In the genomic region with DNA sequence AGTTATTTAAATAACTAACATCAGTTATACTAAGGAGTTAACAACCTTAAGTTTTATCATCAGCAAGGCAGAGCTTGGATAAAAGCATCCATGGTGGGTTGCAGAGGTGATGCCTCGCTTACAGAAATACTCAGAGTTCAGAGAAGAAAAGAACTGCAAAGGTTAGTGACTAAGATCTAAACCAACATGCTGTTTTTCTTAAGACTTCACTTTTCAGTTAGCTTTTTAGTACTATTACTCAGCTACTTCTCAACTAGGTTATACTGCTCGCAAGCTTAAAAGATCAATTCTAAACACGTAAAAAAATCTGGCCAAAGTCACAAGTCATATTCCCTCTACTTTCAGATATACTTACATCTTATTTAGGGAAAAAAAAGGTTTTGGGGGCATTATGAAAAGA, we compare ENCODE assay signal across 9 cellular contexts. TPM values are rescaled to one million over a fixed set of nuclear protein-coding genes. Genes with fewer than 3 reads are reported as not detected.
DNase-seq lines count a peak whose midpoint lies in the region; ATAC-seq, FAIRE-seq and TF ChIP-seq lines count a peak whose summit lies in the region.
"Had no signal": no experiment of that assay in that cellular context is flagged by ENCODE, and none has a peak within 500 bp of the region (broad histone marks: within the 10 kb centered on the region; RNA-seq: fewer than 3 reads in every experiment).

No MANE protein-coding gene starts in this region.

- H3K4me1 Mint-ChIP-seq in HFFc6 (ENCODE audit: low read depth): peaks cover 76% of the 10 kb centered on the region
- peaks cover 49% of the 10 kb centered on the region for H3K4me1 Mint-ChIP-seq in nephron

- no peaks in the 10 kb centered on the region for H3K9me3 ChIP-seq in BLaER1 treated with 17β-estradiol and CSF1 and Interleukin-3, amounts not matched to agents 10 nM and 100 nM (replicated peaks in 1 of 11)
- H3K9me3 ChIP-seq in K562 (replicated peaks; ENCODE audit: control insufficient read depth, insufficient read depth, low read depth, low read length): no peaks in the 10 kb centered on the region

- DNase-seq in HFFc6 (no peak), K562 (ENCODE audit: extremely low read depth in 1 of 4, low spot score in 3 of 4) (no peak), AG08395 (ENCODE audit: low spot score) (no peak), germinal center (ENCODE audit: low spot score) (no peak)
- DNase-seq in stimulated activated CD4-positive, alpha-beta T cell treated with anti-CD3 and anti-CD28 coated beads, Interleukin-2, amount 100 ng/mL, for 48 hours: no peak
- DNase-seq: NCI-H2081 had no signal

- H3K36me3 ChIP-seq in BLaER1 treated with 17β-estradiol and CSF1 and Interleukin-3, amounts not matched to agents 10 nM and 100 nM: peaks cover 14 to 54% (median 44%) of the 10 kb centered on the region in 11 experiments
- peaks cover 56% of the 10 kb centered on the region for H3K36me3 ChIP-seq in K562 (ENCODE audit: control insufficient read depth, insufficient read depth, low read length)

- H3K27ac Mint-ChIP-seq in HFFc6: peak overlapping the region; percentile 22
- peak overlapping the region in 1 of 3 experiments; percentile 24 for H3K27ac Mint-ChIP-seq in nephron

- peak overlapping the region; percentile 17 to 93 (median 89); a peak in 21 of 22 replicates for H3K9ac ChIP-seq in BLaER1 treated with 17β-estradiol and CSF1 and Interleukin-3, amounts not matched to agents 10 nM and 100 nM
- H3K9ac ChIP-seq in K562 (ENCODE audit: insufficient read depth in 1 of 2, low read depth in 2 of 2, low read length in 2 of 2): no peak overlapping the region

- no TSS peak for BruUV-seq in K562 (replicated peaks; lab: Mats Ljungman, UMichigan)

- H2AFZ ChIP-seq in K562 (ENCODE audit: low read depth, low read length): no peak overlapping the region

- intact Hi-C loops in K562 (cut with micrococcal nuclease): loop anchor here (5.0 kb wide), 1 partner anchor 87 kb away; no protein-coding TSS in a partner anchor

- H3K9me3 Mint-ChIP-seq in HFFc6: no peaks in the 10 kb centered on the region
- no peaks in the 10 kb centered on the region for H3K9me3 Mint-ChIP-seq in nephron

- TF ChIP-seq RAD21 in K562 (CRISPR knock-in tag; conservative IDR thresholded peaks at IDR 0.05 in 1 of 2, IDR thresholded peaks at IDR 0.05 in 1 of 2): no peak

- ATAC-seq in K562: no peak
- no peak for ATAC-seq in HG02938 (IDR thresholded peaks at IDR 0.05; ENCODE audit: unreplicated experiment)

- H3K27ac ChIP-seq in BLaER1 treated with 17β-estradiol and CSF1 and Interleukin-3, amounts not matched to agents 10 nM and 100 nM: no peak overlapping the region
- no peak overlapping the region for H3K27ac ChIP-seq in K562 (ENCODE audit: extremely low read depth, low read depth, low read length)

- H3K27me3 Mint-ChIP-seq in HFFc6 (ENCODE audit: insufficient read depth): no peaks in the 10 kb centered on the region
- peaks cover 3% of the 10 kb centered on the region for H3K27me3 Mint-ChIP-seq in nephron (ENCODE audit: low read depth)

- 37% methylated on average over 3 of the region's 3 CpGs for WGBS in K562 (ENCODE audit: insufficient coverage, low coverage, missing lambda C conversion rate)

- H3K4me3 Mint-ChIP-seq in HFFc6 (peak overlapping the region; percentile 100), nephron (peak overlapping the region; percentile 65 to 82 (median 82))

- no peaks in the 10 kb centered on the region for H3K27me3 ChIP-seq in BLaER1 treated with 17β-estradiol and CSF1 and Interleukin-3, amounts not matched to agents 10 nM and 100 nM
- no peaks in the 10 kb centered on the region for H3K27me3 ChIP-seq in K562 (ENCODE audit: control insufficient read depth in 2 of 2, insufficient read depth in 2 of 2, low read length in 2 of 2)

- POLR2A ChIA-PET in K562 (lab: Yijun Ruan, JAX): interaction anchor here (0.7 to 1.3 kb wide), 10 partner anchors 9 to 596 kb away, joined by 3 to 4 read pairs (median 3); partner anchors contain the start of gene CCDC63

- peaks cover 3% of the 10 kb centered on the region for H3K9me1 ChIP-seq in K562 (ENCODE audit: control insufficient read depth, insufficient read depth, low read length)

- peaks cover 44 to 61% (median 53%) of the 10 kb centered on the region in 10 experiments for H3K4me1 ChIP-seq in BLaER1 treated with 17β-estradiol and CSF1 and Interleukin-3, amounts not matched to agents 10 nM and 100 nM
- H3K4me1 ChIP-seq in K562 (replicated peaks in 1 of 2; ENCODE audit: control insufficient read depth in 2 of 2, insufficient read depth in 2 of 2, low read length in 2 of 2): peaks cover 27 to 38% of the 10 kb centered on the region in 2 experiments

- H3K4me2 ChIP-seq in BLaER1 treated with 17β-estradiol and CSF1 and Interleukin-3, amounts not matched to agents 10 nM and 100 nM: peak overlapping the region; percentile 81 to 99 (median 89)
- H3K4me2 ChIP-seq in K562 (ENCODE audit: insufficient read depth, low read length): peak overlapping the region; percentile 44

- peaks cover 67 to 74% (median 70%) of the 10 kb centered on the region in 11 experiments for H4K20me1 ChIP-seq in BLaER1 treated with 17β-estradiol and CSF1 and Interleukin-3, amounts not matched to agents 10 nM and 100 nM
- peaks cover 43% of the 10 kb centered on the region for H4K20me1 ChIP-seq in K562 (replicated peaks; ENCODE audit: control insufficient read depth, insufficient read depth, low read length)

- H3K79me2 ChIP-seq in K562 (ENCODE audit: control insufficient read depth, insufficient read depth, low read length): peaks cover 79% of the 10 kb centered on the region

- no peak for TF ChIP-seq CTCF in HFFc6 (IDR thresholded peaks at IDR 0.05)
- no peak for TF ChIP-seq CTCF in K562 (IDR thresholded peaks at IDR 0.05 in 2 of 3, conservative IDR thresholded peaks at IDR 0.05 in 1 of 3; ENCODE audit: insufficient read depth in 2 of 3, low read depth in 1 of 3, low read length in 3 of 3)
- no peak for TF ChIP-seq CTCF in nephron (IDR thresholded peaks at IDR 0.05; ENCODE audit: unreplicated experiment in 3 of 3)

- no peak for TF ChIP-seq EP300 in K562 (IDR thresholded peaks at IDR 0.05; ENCODE audit: low read length)

- peaks cover 12% of the 10 kb centered on the region for H3K36me3 Mint-ChIP-seq in HFFc6 (ENCODE audit: low read depth)
- H3K36me3 Mint-ChIP-seq in nephron (ENCODE audit: low read depth): peaks cover 18% of the 10 kb centered on the region

- in situ Hi-C loops in K562 (cut with MboI): no loop called here

- peak overlapping the region in 9 of 10 experiments; percentile 72 to 96 (median 87); a peak in 15 of 20 replicates for H3K4me3 ChIP-seq in BLaER1 treated with 17β-estradiol and CSF1 and Interleukin-3, amounts not matched to agents 10 nM and 100 nM
- peak overlapping the region; percentile 13; the same call in 1 of the 2 replicates for H3K4me3 ChIP-seq in K562

- TF ChIP-seq POLR2A in K562 (conservative IDR thresholded peaks at IDR 0.05): no peak

- no peak for FAIRE-seq in K562 (lab: Jason Lieb, UNC)

- CTCF ChIA-PET in K562 (lab: Yijun Ruan, JAX; ENCODE audit: low intra/inter-chr PET ratio): no interaction called here

TF ChIP-seq in K562, 482 proteins besides CTCF, POLR2A, EP300 and RAD21 (continues in another document):
- TF ChIP-seq RBFOX2 (IDR thresholded peaks at IDR 0.05; ENCODE audit: low read depth, low read length): peak; percentile 23; the same call in 1 of the 2 replicates
- TF ChIP-seq RUNX1 (IDR thresholded peaks at IDR 0.05; ENCODE audit: low read depth): no peak
- TF ChIP-seq THRAP3 (IDR thresholded peaks at IDR 0.05; ENCODE audit: borderline replicate concordance): no peak
- no peak for TF ChIP-seq ZKSCAN1 (IDR thresholded peaks at IDR 0.05; ENCODE audit: low read depth, low read length)

RNA-seq across cellular contexts. Expression of gene PPP1CC, which starts 2.8 kb away (rescaled TPM):
- 100 to 1,000 TPM in 5 of 6 experiments, 10 to 100 TPM in 1; 95.2 to 140 (median 134) TPM for total RNA-seq in HFFc6 (2021; fragmentation: NEBNext Ultra II Directional; extraction: Animal tissue kit (Norgen Biotek cat#: 25700))
- total RNA-seq in K562 (2011; cell fraction: chromatin; rRNA removed; ENCODE audit: low replicate concordance): 91.4 and 203 TPM in 2 replicates
- total RNA-seq in K562 (2011; cell fraction: nucleolus; rRNA removed): 57.5 and 69.1 TPM in 2 replicates
- total RNA-seq in K562 (2011; cell fraction: nucleoplasm; rRNA removed): 128 and 212 TPM in 2 replicates
- total RNA-seq in K562 (2014; rRNA removed) (153 and 181 TPM in 2 replicates), K562 (2014; rRNA removed; fragmentation: Illumina TruSeq; extraction: Trizol) (203 and 241 TPM in 2 replicates), K562 (2015; rRNA removed; fragmentation: Illumina TruSeq; extraction: Trizol) (182 and 195 TPM in 2 replicates), K562 (2021) (178 and 197 TPM in 2 replicates)
- polyA plus RNA-seq in K562 (2011; rRNA removed) (223 and 280 TPM in 2 replicates), K562 (2014; fragmentation: Illumina TruSeq; extraction: Trizol) (247 and 286 TPM in 2 replicates), K562 (2014; fragmentation: Nextera tagmentation; extraction: Ambion mirVana) (10 to 100 TPM; 67.4 to 76.3 TPM), K562 (2014; rRNA removed) (184 and 189 TPM in 2 replicates)
- polyA plus RNA-seq in K562 (2011; cell fraction: cytosol; rRNA removed): 55.3 and 113 TPM in 2 replicates
- polyA plus RNA-seq in K562 (2011; cell fraction: nucleus; rRNA removed): 73.0 and 117 TPM in 2 replicates
- 169 and 223 TPM in 2 replicates for polyA plus RNA-seq in K562 (2012)
- 168 and 213 TPM in 2 replicates for polyA minus RNA-seq in K562 (2011; rRNA and poly(A)+ RNA removed)
- 76.7 and 92.6 TPM in 2 replicates for polyA minus RNA-seq in K562 (2011; cell fraction: cytosol; rRNA and poly(A)+ RNA removed)
- polyA minus RNA-seq in K562 (2011; cell fraction: nucleus; rRNA and poly(A)+ RNA removed): 44.8 and 82.3 TPM in 2 replicates

RNA-seq across cellular contexts. Expression of gene HVCN1, which starts 51.0 kb away (rescaled TPM):
- under 1 TPM in 5 of 6 experiments, not detected in 1; 0.09 to 0.71 (median 0.33) TPM for total RNA-seq in HFFc6 (2021; fragmentation: NEBNext Ultra II Directional; extraction: Animal tissue kit (Norgen Biotek cat#: 25700))
- total RNA-seq in K562 (2011; cell fraction: chromatin; rRNA removed; ENCODE audit: low replicate concordance): 0.93 and 3.1 TPM in 2 replicates
- 0.92 and 1.3 TPM in 2 replicates for total RNA-seq in K562 (2011; cell fraction: nucleolus; rRNA removed)
- 1.0 and 1.2 TPM in 2 replicates for total RNA-seq in K562 (2011; cell fraction: nucleoplasm; rRNA removed)
- total RNA-seq in K562 (2014; rRNA removed) (0.50 and 1.4 TPM in 2 replicates), K562 (2014; rRNA removed; fragmentation: Illumina TruSeq; extraction: Trizol) (0.61 and 0.91 TPM in 2 replicates), K562 (2015; rRNA removed; fragmentation: Illumina TruSeq; extraction: Trizol) (1.0 and 1.6 TPM in 2 replicates), K562 (2021) (0.87 and 1.4 TPM in 2 replicates)
- polyA plus RNA-seq in K562 (2011; rRNA removed) (0.25 and 4.6 TPM in 2 replicates), K562 (2014; fragmentation: Illumina TruSeq; extraction: Trizol) (1.4 and 1.8 TPM in 2 replicates), K562 (2014; fragmentation: Nextera tagmentation; extraction: Ambion mirVana) (under 1 TPM; 0.21 to 0.24 TPM), K562 (2014; rRNA removed) (0.74 and 0.90 TPM in 2 replicates)
- polyA plus RNA-seq in K562 (2011; cell fraction: cytosol; rRNA removed): 0.55 and 3.7 TPM in 2 replicates
- polyA plus RNA-seq in K562 (2011; cell fraction: nucleus; rRNA removed): 0.54 and 2.5 TPM in 2 replicates
- polyA plus RNA-seq in K562 (2012): 2.4 and 6.2 TPM in 2 replicates
- 0.42 and 2.5 TPM in 2 replicates for polyA minus RNA-seq in K562 (2011; rRNA and poly(A)+ RNA removed)
- 1.2 TPM in 1 of 2 replicates, not detected in the other for polyA minus RNA-seq in K562 (2011; cell fraction: cytosol; rRNA and poly(A)+ RNA removed)
- 0.27 and 0.89 TPM in 2 replicates for polyA minus RNA-seq in K562 (2011; cell fraction: nucleus; rRNA and poly(A)+ RNA removed)

Comparison
In these comparisons a context has a peak if more than half of its experiments do, and no peak if none do; other contexts are left out.
1. H3K9ac ChIP-seq: peak in BLaER1 treated with 17β-estradiol and CSF1 and Interleukin-3, amounts not matched to agents 10 nM and 100 nM (11 of 11); none in K562 (0 of 2).